In genomic region chr11:6610591-6610990, GRCh38 we compare ENCODE assay signal across 8 cellular contexts. TPM values are rescaled to one million over a fixed set of nuclear protein-coding genes. Genes with fewer than 3 reads are reported as not detected.
A peak's percentile ranks its signal among the peaks of the same experiment; 100 is the strongest.
DNase-seq lines count a peak whose midpoint lies in the region; ATAC-seq and TF ChIP-seq lines count a peak whose summit lies in the region.
"Had no signal": no experiment of that assay in that cellular context is flagged by ENCODE, and none has a peak within 500 bp of the region (broad histone marks: within the 10 kb centered on the region; RNA-seq: fewer than 3 reads in every experiment).

No MANE protein-coding gene starts in this region.

- H3K79me2 ChIP-seq in smooth muscle cell (ENCODE audit: low read depth), result peaks cover 53% of the 10 kb centered on the region

- H3K27me3 ChIP-seq in HUES48 (ENCODE audit: control insufficient read depth, insufficient read depth, low read length) (no peaks in the 10 kb centered on the region), right atrium auricular region (no peaks in the 10 kb centered on the region), smooth muscle cell (ENCODE audit: low read depth) (no peaks in the 10 kb centered on the region)

- no peaks in the 10 kb centered on the region for H3K27me3 Mint-ChIP-seq in activated T-cell treated with anti-CD3 and anti-CD28 coated beads, Interleukin-2, amount 50 U/mL, for 4 hours (ENCODE audit: low read depth)

- 95% methylated on average over 6 of the region's 6 CpGs for WGBS in smooth muscle cell (ENCODE audit: low lambda C conversion rate)

- H4K20me1 ChIP-seq in smooth muscle cell (ENCODE audit: low read depth), result peaks cover 4% of the 10 kb centered on the region

- peaks cover 34% of the 10 kb centered on the region for H3K36me3 Mint-ChIP-seq in activated T-cell treated with anti-CD3 and anti-CD28 coated beads, Interleukin-2, amount 50 U/mL, for 4 hours (ENCODE audit: insufficient read depth)

- H3K4me2 ChIP-seq in smooth muscle cell, result no peak overlapping the region

- H3K4me1 ChIP-seq in HUES48 (ENCODE audit: control insufficient read depth, insufficient read depth, low read length) (peaks cover 20% of the 10 kb centered on the region), right atrium auricular region (peaks cover 0 to 64% of the 10 kb centered on the region in 2 donors), smooth muscle cell (ENCODE audit: low read depth) (peaks cover 35% of the 10 kb centered on the region)

- H3K9me3 Mint-ChIP-seq in activated T-cell treated with anti-CD3 and anti-CD28 coated beads, Interleukin-2, amount 50 U/mL, for 4 hours, result no peaks in the 10 kb centered on the region

- H3K27ac ChIP-seq in HUES48 (ENCODE audit: low read depth, low read length), result peak overlapping the region; percentile 99
- peak overlapping the region; percentile 97 for H3K27ac ChIP-seq in right atrium auricular region
- H3K27ac ChIP-seq in smooth muscle cell (ENCODE audit: low read depth), result peak overlapping the region; percentile 99

- TF ChIP-seq CTCF in right atrium auricular region (IDR thresholded peaks at IDR 0.05) (no peak), smooth muscle cell (IDR thresholded peaks at IDR 0.05; ENCODE audit: borderline replicate concordance, insufficient read depth, poor library complexity, severe bottlenecking) (no peak)

- peak overlapping the region; percentile 91 for H3K4me3 Mint-ChIP-seq in activated T-cell treated with anti-CD3 and anti-CD28 coated beads, Interleukin-2, amount 50 U/mL, for 4 hours

- H3K4me3 ChIP-seq in HUES48 (ENCODE audit: low read depth, low read length), result no peak overlapping the region
- H3K4me3 ChIP-seq in right atrium auricular region, result no peak overlapping the region
- no peak overlapping the region for H3K4me3 ChIP-seq in smooth muscle cell

- no peak for DNase-seq in activated T-cell treated with anti-CD3 and anti-CD28 coated beads, Interleukin-2, amount 50 U/mL, for 4 hours
- no peak for DNase-seq in right atrium auricular region (ENCODE audit: low spot score)
- DNase-seq in smooth muscle cell (lab: John Stamatoyannopoulos, UW; ENCODE audit: unreplicated experiment), result no peak
- DNase-seq in NCI-H2227 (lab: John Stamatoyannopoulos, UW; ENCODE audit: unreplicated experiment), result no peak
- DNase-seq in middle frontal gyrus (ENCODE audit: extremely low spot score, low spot score), result no peak
- DNase-seq: NCI-H524 treated with DMSO at 0.1 percent for 48 hours had no signal

- H3K9ac ChIP-seq in HUES48 (ENCODE audit: low read depth, low read length) (no peak overlapping the region; the same call in 1 of the 2 replicates), smooth muscle cell (ENCODE audit: low read depth) (no peak overlapping the region)

- no peak overlapping the region for H2AFZ ChIP-seq in smooth muscle cell (ENCODE audit: low read depth)

- H3K36me3 ChIP-seq in HUES48 (ENCODE audit: control insufficient read depth, insufficient read depth, low read length), result peaks cover 62% of the 10 kb centered on the region
- peaks cover 50% of the 10 kb centered on the region for H3K36me3 ChIP-seq in right atrium auricular region
- H3K36me3 ChIP-seq in smooth muscle cell (ENCODE audit: low read depth), result no peaks in the 10 kb centered on the region

- H3K4me1 Mint-ChIP-seq in activated T-cell treated with anti-CD3 and anti-CD28 coated beads, Interleukin-2, amount 50 U/mL, for 4 hours (ENCODE audit: low read depth), result peaks cover 39% of the 10 kb centered on the region

- peaks cover 56% of the 10 kb centered on the region for H3F3A ChIP-seq in smooth muscle cell (ENCODE audit: low read depth)

- H3K9me3 ChIP-seq in HUES48 (ENCODE audit: control insufficient read depth, insufficient read depth, low read length), result no peaks in the 10 kb centered on the region
- no peaks in the 10 kb centered on the region for H3K9me3 ChIP-seq in right atrium auricular region
- H3K9me3 ChIP-seq in smooth muscle cell (replicated peaks; ENCODE audit: low read depth), result no peaks in the 10 kb centered on the region

- ATAC-seq in activated T-cell treated with anti-CD3 and anti-CD28 coated beads, Interleukin-2, amount 50 U/mL, for 4 hours, result no peak
- ATAC-seq in GM18519 (IDR thresholded peaks at IDR 0.05; ENCODE audit: low FRiP score, unreplicated experiment), result no peak

RNA-seq across cellular contexts. Expression of gene TAF10, which starts 1.4 kb away (rescaled TPM):
- 100 to 1,000 TPM; 163 to 191 (median 188) TPM for total RNA-seq in activated T-cell treated with anti-CD3 and anti-CD28 coated beads, Interleukin-2, amount 50 U/mL, for 4 hours
- total RNA-seq in right atrium auricular region, result 10 to 100 TPM; 26.6 to 54.0 TPM
- 67.9 and 83.3 TPM in 2 replicates for total RNA-seq in smooth muscle cell
- polyA plus RNA-seq in smooth muscle cell, result 373 and 378 TPM in 2 replicates

RNA-seq across cellular contexts. Expression of gene ILK, which starts 7.0 kb away (rescaled TPM):
- 10 to 100 TPM; 38.6 to 48.9 (median 45.0) TPM for total RNA-seq in activated T-cell treated with anti-CD3 and anti-CD28 coated beads, Interleukin-2, amount 50 U/mL, for 4 hours
- total RNA-seq in right atrium auricular region, result 100 to 1,000 TPM; 142 to 193 TPM
- total RNA-seq in smooth muscle cell, result 138 and 166 TPM in 2 replicates
- 236 and 238 TPM in 2 replicates for polyA plus RNA-seq in smooth muscle cell

RNA-seq across cellular contexts. Expression of gene RRP8, which starts 7.2 kb away (rescaled TPM):
- total RNA-seq in activated T-cell treated with anti-CD3 and anti-CD28 coated beads, Interleukin-2, amount 50 U/mL, for 4 hours, result 10 to 100 TPM; 37.8 to 48.2 (median 41.4) TPM
- total RNA-seq in right atrium auricular region (10 to 100 TPM in 1 of 2 donors, 1 to 10 TPM in 1; 9.7 to 12.2 TPM), smooth muscle cell (10.2 and 13.5 TPM in 2 replicates)
- polyA plus RNA-seq in smooth muscle cell, result 23.5 and 24.9 TPM in 2 replicates

RNA-seq across cellular contexts. Expression of gene TPP1, which starts 8.6 kb away (rescaled TPM):
- 10 to 100 TPM; 25.4 to 35.6 (median 27.3) TPM for total RNA-seq in activated T-cell treated with anti-CD3 and anti-CD28 coated beads, Interleukin-2, amount 50 U/mL, for 4 hours
- total RNA-seq in right atrium auricular region (10 to 100 TPM; 48.8 to 83.1 TPM), smooth muscle cell (21.6 and 37.3 TPM in 2 replicates)
- polyA plus RNA-seq in smooth muscle cell, result 54.1 and 55.4 TPM in 2 replicates

RNA-seq across cellular contexts. Expression of gene DCHS1, which starts 45.0 kb away (rescaled TPM):
- total RNA-seq in activated T-cell treated with anti-CD3 and anti-CD28 coated beads, Interleukin-2, amount 50 U/mL, for 4 hours, result under 1 TPM; 0.28 to 0.40 (median 0.33) TPM
- 10 to 100 TPM in 1 of 2 donors, 1 to 10 TPM in 1; 9.3 to 23.0 TPM for total RNA-seq in right atrium auricular region
- total RNA-seq in smooth muscle cell, result 25.1 and 34.2 TPM in 2 replicates
- 21.0 and 24.5 TPM in 2 replicates for polyA plus RNA-seq in smooth muscle cell
